In genomic region chr14:30883508-30884294, GRCh38 we compare ENCODE assay signal across 1 cellular context.
TF ChIP-seq lines count a peak whose summit lies in the region.

No MANE protein-coding gene starts in this region.

TF ChIP-seq in IMR-90, 13 proteins besides CTCF, POLR2A, EP300 and RAD21:
- TF ChIP-seq BHLHE40 (IDR thresholded peaks at IDR 0.05; ENCODE audit: low read depth, low read length), result no peak
- no peak for TF ChIP-seq RFX5 (IDR thresholded peaks at IDR 0.05; ENCODE audit: low read depth, low read length)
- TF ChIP-seq MAFK (IDR thresholded peaks at IDR 0.05; ENCODE audit: low read depth, low read length), result no peak
- no peak for TF ChIP-seq MAZ (IDR thresholded peaks at IDR 0.05; ENCODE audit: borderline replicate concordance, low read depth, low read length)
- TF ChIP-seq FOS (IDR thresholded peaks at IDR 0.05; ENCODE audit: low read depth, low read length), result peak; percentile 58; the same call in 1 of the 2 replicates
